Comparison of ENCODE assay signal across 9 cellular contexts in the genomic region with DNA sequence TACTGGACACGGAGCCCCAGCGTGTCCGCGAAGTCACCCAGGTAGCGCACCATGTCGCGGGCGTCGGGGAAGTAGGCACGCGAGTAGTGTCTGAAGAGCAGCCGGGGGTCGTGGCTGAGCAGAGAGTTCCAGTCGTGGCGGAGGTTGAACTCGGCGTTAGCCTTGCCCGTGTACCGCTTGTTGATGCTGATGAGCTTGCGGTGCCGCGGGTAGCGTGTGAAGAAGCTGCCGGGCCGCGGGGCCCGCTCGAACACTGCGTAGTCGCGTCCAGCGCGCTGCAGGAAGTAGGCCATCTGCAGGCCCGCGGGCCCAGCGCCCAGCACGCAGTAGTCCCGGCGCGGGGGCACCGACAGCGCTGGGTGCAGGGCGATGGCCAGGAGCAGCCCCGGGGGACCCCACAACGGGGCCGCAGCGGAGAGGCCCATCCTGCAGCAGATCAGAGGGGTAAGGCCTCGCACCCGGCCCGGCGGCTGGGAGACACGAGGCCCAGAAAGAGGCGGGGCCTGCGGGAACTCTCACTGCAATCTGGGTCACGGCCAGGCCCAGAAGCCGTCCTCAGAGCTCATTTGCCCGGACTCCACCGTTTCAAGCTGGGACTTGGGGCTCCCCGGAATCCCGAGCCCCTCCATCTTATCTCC. TPM values are rescaled to one million over a fixed set of nuclear protein-coding genes. Genes with fewer than 3 reads are reported as not detected.
DNase-seq lines count a peak whose midpoint lies in the region; ATAC-seq and TF ChIP-seq lines count a peak whose summit lies in the region.
"Had no signal": no experiment of that assay in that cellular context is flagged by ENCODE, and none has a peak within 500 bp of the region (broad histone marks: within the 10 kb centered on the region; RNA-seq: fewer than 3 reads in every experiment).

No MANE protein-coding gene starts in this region.

- H3K36me3 ChIP-seq in H7 (replicated peaks; ENCODE audit: control insufficient read depth, insufficient read depth, low read length) = peaks cover 7% of the 10 kb centered on the region
- peaks cover 13% of the 10 kb centered on the region for H3K36me3 ChIP-seq in left ventricle myocardium inferior
- peaks cover 0 to 10% of the 10 kb centered on the region in 2 donors for H3K36me3 ChIP-seq in gastrocnemius medialis

- TF ChIP-seq POLR2A in gastrocnemius medialis (IDR thresholded peaks at IDR 0.05) = no peak

- H3K27me3 ChIP-seq in H7 (ENCODE audit: control insufficient read depth, insufficient read depth, low read length) (peaks cover 2% of the 10 kb centered on the region; the same call in 1 of the 2 replicates), left ventricle myocardium inferior (ENCODE audit: low read depth) (no peaks in the 10 kb centered on the region), gastrocnemius medialis (no peaks in the 10 kb centered on the region)

- peak overlapping the region; percentile 52 for H3K4me3 ChIP-seq in H7 (ENCODE audit: insufficient read depth, low read depth, low read length)
- peak overlapping the region; percentile 56 for H3K4me3 ChIP-seq in WI38 (ENCODE audit: low read depth, low read length)
- peak overlapping the region; percentile 74 for H3K4me3 ChIP-seq in left ventricle myocardium inferior
- peak overlapping the region; percentile 55 to 65 (median 60) for H3K4me3 ChIP-seq in gastrocnemius medialis

- peak; percentile 72 for DNase-seq in H7
- no peak for DNase-seq in left ventricle myocardium inferior
- DNase-seq in gastrocnemius medialis = no peak
- DNase-seq in effector CD8-positive, alpha-beta T cell (lab: John Stamatoyannopoulos, UW) = no peak
- DNase-seq: HFFc6 had no signal

- no peak for TF ChIP-seq CTCF in WI38 (IDR thresholded peaks at IDR 0.05; ENCODE audit: low read depth, low read length)
- TF ChIP-seq CTCF in left ventricle myocardium inferior (IDR thresholded peaks at IDR 0.05; ENCODE audit: borderline replicate concordance) = no peak
- TF ChIP-seq CTCF in gastrocnemius medialis (IDR thresholded peaks at IDR 0.05 in 4 of 5, conservative IDR thresholded peaks at IDR 0.05 in 1 of 5) = no peak

- H3K4me1 ChIP-seq in left ventricle myocardium inferior (peaks cover 34% of the 10 kb centered on the region), gastrocnemius medialis (peaks cover 5 to 17% of the 10 kb centered on the region in 2 donors)

- intact Hi-C loops in left ventricle myocardium inferior (cut with micrococcal nuclease) (no loop called here), gastrocnemius medialis (cut with DNase I; ENCODE audit: low total_unique reads) (loop anchor here (2.0 kb wide), 1 partner anchor 23 kb away; the partner anchor contains the start of gene EIF3D)

- ATAC-seq in gastrocnemius medialis (no peak), GM21367 (IDR thresholded peaks at IDR 0.05; ENCODE audit: unreplicated experiment) (no peak), HG03342 (IDR thresholded peaks at IDR 0.05; ENCODE audit: unreplicated experiment) (no peak), GM21619 (IDR thresholded peaks at IDR 0.05; ENCODE audit: unreplicated experiment) (no peak)

- in situ Hi-C loops in gastrocnemius medialis (cut with MboI; ENCODE audit: low sequenced_read_pairs in 4 of 4) = no loop called here

- no peaks in the 10 kb centered on the region for H3K9me3 ChIP-seq in left ventricle myocardium inferior (replicated peaks)
- no peaks in the 10 kb centered on the region for H3K9me3 ChIP-seq in gastrocnemius medialis

- peak overlapping the region; percentile 82 for H3K27ac ChIP-seq in left ventricle myocardium inferior (replicated peaks)
- peak overlapping the region; percentile 77 to 91 (median 80) for H3K27ac ChIP-seq in gastrocnemius medialis

RNA-seq across cellular contexts. Expression of gene FOXRED2, which starts 0.7 kb away (rescaled TPM):
- total RNA-seq in H7 (2014; rRNA removed; shearing (Covaris generic)) = 12.5 and 18.3 TPM in 2 replicates
- 9.8 TPM for total RNA-seq in left ventricle myocardium inferior
- 10 to 100 TPM in 1 of 4 donors, 1 to 10 TPM in 3; 2.6 to 13.6 (median 5.1) TPM for total RNA-seq in gastrocnemius medialis

RNA-seq across cellular contexts. Expression of gene EIF3D, which starts 22.8 kb away (rescaled TPM):
- total RNA-seq in H7 (2014; rRNA removed; shearing (Covaris generic)) = 414 and 429 TPM in 2 replicates
- total RNA-seq in left ventricle myocardium inferior (75.4 TPM), gastrocnemius medialis (100 to 1,000 TPM; 208 to 319 (median 290) TPM)

RNA-seq across cellular contexts. Expression of gene TXN2, which starts 24.7 kb away (rescaled TPM):
- total RNA-seq in H7 (2014; rRNA removed; shearing (Covaris generic)) = 22.4 and 29.8 TPM in 2 replicates
- total RNA-seq in left ventricle myocardium inferior (113 TPM), gastrocnemius medialis (100 to 1,000 TPM in 1 of 4 donors, 10 to 100 TPM in 3; 64.9 to 122 (median 86.0) TPM)
